Comparison of ENCODE assay signal across 14 cellular contexts in genomic region chr20:24995741-24996448, GRCh38. TPM values are rescaled to one million over a fixed set of nuclear protein-coding genes. Genes with fewer than 3 reads are reported as not detected.
DNase-seq lines count a peak whose midpoint lies in the region; ATAC-seq and TF ChIP-seq lines count a peak whose summit lies in the region.
"Had no signal": no experiment of that assay in that cellular context is flagged by ENCODE, and none has a peak within 500 bp of the region (broad histone marks: within the 10 kb centered on the region; RNA-seq: fewer than 3 reads in every experiment).

No MANE protein-coding gene starts in this region.

- H3K4me1 ChIP-seq in GM23248 (ENCODE audit: insufficient read depth) (peaks cover 25% of the 10 kb centered on the region), colonic mucosa (no peaks in the 10 kb centered on the region), body of pancreas (peaks cover 64% of the 10 kb centered on the region)

- H3K9ac ChIP-seq in GM23248 (no peak overlapping the region), colonic mucosa (ENCODE audit: low read depth in 2 of 2, low read length in 2 of 2) (no peak overlapping the region)

- H4K20me1 ChIP-seq in GM23248 (ENCODE audit: insufficient read depth), result no peaks in the 10 kb centered on the region

- no peaks in the 10 kb centered on the region for H3K36me3 Mint-ChIP-seq in osteocyte (ENCODE audit: unreplicated experiment)
- H3K36me3 Mint-ChIP-seq: activated naive CD4-positive, alpha-beta T cell treated with anti-CD3 and anti-CD28 coated beads, Interleukin-2, amount 50 U/mL, for 24 hours had no signal

- no peaks in the 10 kb centered on the region for H3K27me3 ChIP-seq in GM23248 (replicated peaks; ENCODE audit: insufficient read depth)
- no peaks in the 10 kb centered on the region for H3K27me3 ChIP-seq in colonic mucosa
- no peaks in the 10 kb centered on the region for H3K27me3 ChIP-seq in body of pancreas

- H3K36me3 ChIP-seq in GM23248 (ENCODE audit: low read depth) (no peaks in the 10 kb centered on the region), colonic mucosa (no peaks in the 10 kb centered on the region), body of pancreas (replicated peaks in 1 of 2; ENCODE audit: insufficient read depth in 1 of 2, low read depth in 2 of 2) (no peaks in the 10 kb centered on the region)

- DNase-seq in GM23248 (peak; percentile 43), NCI-H226 (peak; percentile 35), colonic mucosa (peak; percentile 16), osteocyte (ENCODE audit: extremely low spot score, unreplicated experiment) (peak; percentile 73), HuH-7.5 (ENCODE audit: low spot score) (no peak), body of pancreas (no peak)
- DNase-seq: activated CD4-positive, alpha-beta T cell treated with anti-CD3 and anti-CD28 coated beads, Interleukin-2, amount 50 U/mL, for 48 hours; CD8-positive, alpha-beta memory T cell; KBM-7; kidney glomerular epithelial cell had no signal

- H3K27ac ChIP-seq in GM23248 (no peak overlapping the region), colonic mucosa (no peak overlapping the region), body of pancreas (no peak overlapping the region)

- H3K4me1 Mint-ChIP-seq in osteocyte (ENCODE audit: unreplicated experiment), result peaks cover 46% of the 10 kb centered on the region

- no peak overlapping the region for H3K4me3 Mint-ChIP-seq in osteocyte (ENCODE audit: unreplicated experiment)
- H3K4me3 Mint-ChIP-seq: activated naive CD4-positive, alpha-beta T cell treated with anti-CD3 and anti-CD28 coated beads, Interleukin-2, amount 50 U/mL, for 24 hours; T-helper 1 cell treated with Interleukin-12 subunit alpha and Interleukin-12 subunit beta and Interleukin-4 antibody, amounts not matched to agents 30 μg/mL and 1 μg/mL, for 36 hours had no signal

- peaks cover 9% of the 10 kb centered on the region for H3F3A ChIP-seq in GM23248 (ENCODE audit: insufficient read depth)

- in situ Hi-C loops in GM23248 (cut with MboI), result loop anchor here (5.0 to 25.0 kb wide), 6 partner anchors 66 to 866 kb away; partner anchors contain the start of gene GINS1

- H3K79me2 ChIP-seq in GM23248 (ENCODE audit: insufficient read depth), result peaks cover 15% of the 10 kb centered on the region

- no peaks in the 10 kb centered on the region for H3K9me3 Mint-ChIP-seq in osteocyte (ENCODE audit: unreplicated experiment)
- H3K9me3 Mint-ChIP-seq: activated naive CD4-positive, alpha-beta T cell treated with anti-CD3 and anti-CD28 coated beads, Interleukin-2, amount 50 U/mL, for 24 hours; CD8-positive, alpha-beta memory T cell; natural killer cell treated with Interleukin-12 subunit alpha and Interleukin-12 subunit beta and Interleukin-15 and Interleukin-18, amount 100 ng/mL, for 72 hours; T-helper 1 cell treated with Interleukin-12 subunit alpha and Interleukin-12 subunit beta and Interleukin-4 antibody, amounts not matched to agents 30 μg/mL and 1 μg/mL, for 36 hours had no signal

- no peaks in the 10 kb centered on the region for H3K9me2 ChIP-seq in GM23248 (ENCODE audit: insufficient read depth)

- TF ChIP-seq POLR2A in body of pancreas (IDR thresholded peaks at IDR 0.05), result no peak

- intact Hi-C loops in colonic mucosa (cut with DNase I), result loop anchor here (2.0 to 10.0 kb wide), 2 partner anchors 183 to 279 kb away; no protein-coding TSS in a partner anchor
- intact Hi-C loops in body of pancreas (cut with DNase I), result loop anchor here (5.0 to 10.0 kb wide), 2 partner anchors 66 to 199 kb away; partner anchors contain the start of gene ENTPD6

- H3K9me3 ChIP-seq in GM23248 (ENCODE audit: low read depth) (no peaks in the 10 kb centered on the region), colonic mucosa (no peaks in the 10 kb centered on the region), body of pancreas (no peaks in the 10 kb centered on the region)

- no peak overlapping the region for H3K4me3 ChIP-seq in GM23248
- no peak overlapping the region for H3K4me3 ChIP-seq in colonic mucosa
- no peak overlapping the region for H3K4me3 ChIP-seq in body of pancreas

- TF ChIP-seq CTCF in colonic mucosa (IDR thresholded peaks at IDR 0.05) (no peak), osteocyte (IDR thresholded peaks at IDR 0.05) (no peak), body of pancreas (IDR thresholded peaks at IDR 0.05) (no peak)

- no peak for ATAC-seq in body of pancreas
- ATAC-seq in GM18517 (IDR thresholded peaks at IDR 0.05; ENCODE audit: unreplicated experiment), result no peak
- ATAC-seq: natural killer cell treated with Interleukin-12 subunit alpha and Interleukin-12 subunit beta and Interleukin-15 and Interleukin-18, amount 100 ng/mL, for 72 hours had no signal

- H3K27me3 Mint-ChIP-seq in osteocyte (ENCODE audit: unreplicated experiment), result peaks cover 25% of the 10 kb centered on the region
- H3K27me3 Mint-ChIP-seq: activated naive CD4-positive, alpha-beta T cell treated with anti-CD3 and anti-CD28 coated beads, Interleukin-2, amount 50 U/mL, for 24 hours; natural killer cell treated with Interleukin-12 subunit alpha and Interleukin-12 subunit beta and Interleukin-15 and Interleukin-18, amount 100 ng/mL, for 72 hours had no signal

- no peak overlapping the region for H2AFZ ChIP-seq in GM23248

- H3K27ac Mint-ChIP-seq in osteocyte (ENCODE audit: unreplicated experiment), result no peak overlapping the region
- H3K27ac Mint-ChIP-seq: activated naive CD4-positive, alpha-beta T cell treated with anti-CD3 and anti-CD28 coated beads, Interleukin-2, amount 50 U/mL, for 24 hours; T-helper 1 cell treated with Interleukin-12 subunit alpha and Interleukin-12 subunit beta and Interleukin-4 antibody, amounts not matched to agents 30 μg/mL and 1 μg/mL, for 36 hours had no signal

- 59 to 68% methylated on average over 9 of the region's 9 CpGs for WGBS in GM23248 (ENCODE audit: low coverage in 1 of 2, low lambda C conversion rate in 2 of 2, missing lambda C conversion rate in 2 of 2), 2 experiments
- 75 to 85% methylated on average over 9 of the region's 9 CpGs for WGBS in body of pancreas, 2 donors

- H3K4me2 ChIP-seq in GM23248 (ENCODE audit: unreplicated experiment), result no peak overlapping the region

RNA-seq across cellular contexts. Expression of gene APMAP, which starts 3.3 kb away (rescaled TPM):
- total RNA-seq in GM23248 (2014; rRNA removed; shearing (Covaris generic)), result 109 and 129 TPM in 2 replicates
- polyA plus RNA-seq in GM23248 (2016; fragmentation: Nextera tagmentation; extraction: Ambion mirVana), result 123 and 129 TPM in 2 replicates
- total RNA-seq in colonic mucosa (10 to 100 TPM; 43.9 to 63.3 TPM), osteocyte (76.3 and 80.0 TPM in 2 replicates), body of pancreas (10 to 100 TPM; 38.9 to 51.4 TPM)

RNA-seq across cellular contexts. Expression of gene CST7, which starts 46.8 kb away (rescaled TPM):
- not detected in 2 replicates for total RNA-seq in GM23248 (2014; rRNA removed; shearing (Covaris generic))
- polyA plus RNA-seq in GM23248 (2016; fragmentation: Nextera tagmentation; extraction: Ambion mirVana), result not detected in 2 replicates
- 1 to 10 TPM in 1 of 2 donors, under 1 TPM in 1; 0.47 to 1.1 TPM for total RNA-seq in colonic mucosa
- total RNA-seq in osteocyte, result not detected in 2 replicates
- 1 to 10 TPM; 1.8 to 4.0 TPM for total RNA-seq in body of pancreas

Comparison
In these comparisons a context has a peak if more than half of its experiments do, and no peak if none do; other contexts are left out.
1. DNase-seq: peak in GM23248 (single experiment), NCI-H226 (single experiment), colonic mucosa (single experiment) and osteocyte (single experiment); none in HuH-7.5 (single experiment) and body of pancreas (0 of 4).